In the genomic region with DNA sequence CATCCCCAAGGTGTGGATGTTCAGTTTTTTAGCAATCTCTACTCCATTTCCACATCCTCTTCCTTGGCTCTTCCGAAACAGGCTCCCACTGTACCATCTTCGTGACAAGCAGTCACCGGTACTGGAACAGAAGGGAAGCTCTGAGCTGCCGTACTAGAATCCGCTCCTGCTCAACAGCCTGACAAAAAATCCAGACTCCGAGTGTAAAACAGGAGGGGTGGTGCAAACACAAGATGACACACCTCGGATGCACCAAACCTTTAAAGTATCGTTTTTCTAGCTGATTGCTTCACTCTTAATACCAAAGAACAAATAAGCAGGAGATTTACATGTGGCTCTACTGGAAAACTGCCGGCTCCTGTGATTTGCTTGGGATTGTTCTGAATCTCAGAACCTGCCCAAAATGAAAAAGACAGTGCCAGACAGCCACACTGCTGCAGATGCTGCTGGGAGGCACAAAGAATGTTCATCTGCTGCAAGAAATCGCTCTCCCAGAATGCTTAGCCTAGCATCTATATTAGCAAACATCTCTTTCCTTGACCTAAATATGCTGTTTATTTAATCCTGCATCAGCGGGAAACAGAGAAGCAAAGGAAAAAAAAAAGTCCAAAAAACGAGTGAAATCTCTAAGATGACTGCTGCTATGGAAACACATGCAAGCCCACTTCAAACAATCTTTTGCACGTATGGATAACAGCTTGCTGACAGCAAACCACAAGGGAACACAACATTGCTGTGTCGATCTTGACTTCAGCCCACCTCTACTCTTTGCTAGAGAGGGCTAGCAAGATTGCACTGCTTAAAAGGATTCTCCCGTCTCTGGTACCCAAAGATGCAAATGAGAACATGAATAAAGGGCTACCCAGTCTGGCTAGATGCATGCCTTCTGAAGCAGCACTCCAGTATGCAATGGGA, we compare ENCODE assay signal across 15 cellular contexts. TPM values are rescaled to one million over a fixed set of nuclear protein-coding genes. Genes with fewer than 3 reads are reported as not detected.
DNase-seq lines count a peak whose midpoint lies in the region; ATAC-seq, FAIRE-seq and TF ChIP-seq lines count a peak whose summit lies in the region.
"Had no signal": no experiment of that assay in that cellular context is flagged by ENCODE, and none has a peak within 500 bp of the region (broad histone marks: within the 10 kb centered on the region; RNA-seq: fewer than 3 reads in every experiment).

No MANE protein-coding gene starts in this region.

- H3K9me3 ChIP-seq in colonic mucosa = no peaks in the 10 kb centered on the region
- H3K9me3 ChIP-seq: tibial artery had no signal

- no peak for ATAC-seq in activated T-helper 17 cell treated with anti-CD3 and anti-CD28 coated beads, Interleukin-2, amount 50 U/mL, for 72 hours (replicated peaks)
- no peak for ATAC-seq in GM18858 (IDR thresholded peaks at IDR 0.05; ENCODE audit: unreplicated experiment)

- intact Hi-C loops in colonic mucosa (cut with DNase I) = no loop called here

- no peaks in the 10 kb centered on the region for H3K9me3 Mint-ChIP-seq in activated T-helper 17 cell treated with anti-CD3 and anti-CD28 coated beads, Interleukin-2, amount 50 U/mL, for 72 hours
- H3K9me3 Mint-ChIP-seq in glutamatergic neuron (ENCODE audit: unreplicated experiment) = no peaks in the 10 kb centered on the region
- H3K9me3 Mint-ChIP-seq: activated naive CD4-positive, alpha-beta T cell treated with anti-CD3 and anti-CD28 coated beads, Interleukin-2, amount 10 ng/mL, durations not matched to agents 7 days and 5 days had no signal

- no peak overlapping the region for H3K27ac ChIP-seq in colonic mucosa
- H3K27ac ChIP-seq: 22Rv1, tibial artery had no signal

- H3K4me1 ChIP-seq in colonic mucosa = no peaks in the 10 kb centered on the region

- no peaks in the 10 kb centered on the region for H3K27me3 ChIP-seq in colonic mucosa
- H3K27me3 ChIP-seq: tibial artery had no signal

- DNase-seq in NCI-H146 (lab: John Stamatoyannopoulos, UW) (peak; percentile 26), NCI-H146 treated with DMSO at 0.1 percent for 48 hours (lab: John Stamatoyannopoulos, UW; ENCODE audit: unreplicated experiment) (no peak), glutamatergic neuron (no peak), superior temporal gyrus (ENCODE audit: extremely low spot score) (peak; percentile 68), GM12892 (ENCODE audit: insufficient read length) (no peak), colonic mucosa (no peak)
- DNase-seq: activated naive CD4-positive, alpha-beta T cell treated with anti-CD3 and anti-CD28 coated beads, Interleukin-2, amount 10 ng/mL, durations not matched to agents 7 days and 5 days; H9; hippocampal formation; NCI-H446 treated with DMSO at 0.1 percent for 48 hours; SW 1271; tibial artery had no signal

- H3K4me3 Mint-ChIP-seq in activated T-helper 17 cell treated with anti-CD3 and anti-CD28 coated beads, Interleukin-2, amount 50 U/mL, for 72 hours = peak overlapping the region; percentile 16
- H3K4me3 Mint-ChIP-seq in glutamatergic neuron (ENCODE audit: unreplicated experiment) = peak overlapping the region; percentile 58
- H3K4me3 Mint-ChIP-seq: activated naive CD4-positive, alpha-beta T cell treated with anti-CD3 and anti-CD28 coated beads, Interleukin-2, amount 10 ng/mL, durations not matched to agents 7 days and 5 days; H9 had no signal

- no peaks in the 10 kb centered on the region for H3K36me3 ChIP-seq in colonic mucosa
- H3K36me3 ChIP-seq: tibial artery had no signal

- no peak for TF ChIP-seq POLR2A in GM12892 (IDR thresholded peaks at IDR 0.05; ENCODE audit: low read depth, low read length)

- H3K4me3 ChIP-seq in colonic mucosa = no peak overlapping the region
- H3K4me3 ChIP-seq: tibial artery had no signal

- no peaks in the 10 kb centered on the region for H3K36me3 Mint-ChIP-seq in activated T-helper 17 cell treated with anti-CD3 and anti-CD28 coated beads, Interleukin-2, amount 50 U/mL, for 72 hours (ENCODE audit: low read depth)
- no peaks in the 10 kb centered on the region for H3K36me3 Mint-ChIP-seq in glutamatergic neuron (ENCODE audit: unreplicated experiment)

- peaks cover 49% of the 10 kb centered on the region for H3K4me1 Mint-ChIP-seq in activated T-helper 17 cell treated with anti-CD3 and anti-CD28 coated beads, Interleukin-2, amount 50 U/mL, for 72 hours
- peaks cover 21% of the 10 kb centered on the region for H3K4me1 Mint-ChIP-seq in glutamatergic neuron (ENCODE audit: low read depth, unreplicated experiment)

- H3K27me3 Mint-ChIP-seq in activated T-helper 17 cell treated with anti-CD3 and anti-CD28 coated beads, Interleukin-2, amount 50 U/mL, for 72 hours = no peaks in the 10 kb centered on the region
- no peaks in the 10 kb centered on the region for H3K27me3 Mint-ChIP-seq in glutamatergic neuron (ENCODE audit: unreplicated experiment)
- H3K27me3 Mint-ChIP-seq: activated naive CD4-positive, alpha-beta T cell treated with anti-CD3 and anti-CD28 coated beads, Interleukin-2, amount 10 ng/mL, durations not matched to agents 7 days and 5 days had no signal

- H3K27ac Mint-ChIP-seq in activated T-helper 17 cell treated with anti-CD3 and anti-CD28 coated beads, Interleukin-2, amount 50 U/mL, for 72 hours = no peak overlapping the region
- H3K27ac Mint-ChIP-seq in glutamatergic neuron (ENCODE audit: unreplicated experiment) = peak overlapping the region; percentile 57
- H3K27ac Mint-ChIP-seq: activated naive CD4-positive, alpha-beta T cell treated with anti-CD3 and anti-CD28 coated beads, Interleukin-2, amount 10 ng/mL, durations not matched to agents 7 days and 5 days; H9 had no signal

- H3K9ac ChIP-seq in colonic mucosa (ENCODE audit: low read depth in 2 of 2, low read length in 2 of 2) = no peak overlapping the region

- TF ChIP-seq CTCF in glutamatergic neuron (IDR thresholded peaks at IDR 0.05; ENCODE audit: partially characterized antibody, unreplicated experiment) (no peak), colonic mucosa (IDR thresholded peaks at IDR 0.05) (no peak)

- no peak for FAIRE-seq in GM12892 (lab: Jason Lieb, UNC)

RNA-seq across cellular contexts. Expression of gene DOCK9, which starts 38.0 kb away (rescaled TPM):
- total RNA-seq in activated T-helper 17 cell treated with anti-CD3 and anti-CD28 coated beads, Interleukin-2, amount 50 U/mL, for 72 hours = 10 to 100 TPM; 50.2 to 70.4 TPM
- total RNA-seq in glutamatergic neuron (ENCODE audit: unreplicated experiment) (4.5 TPM), colonic mucosa (10 to 100 TPM; 42.3 to 52.4 TPM)
- 5.6 TPM for polyA plus RNA-seq in GM12892 (2012; ENCODE audit: missing spikeins)

Comparison
In these comparisons a context has a peak if more than half of its experiments do, and no peak if none do; other contexts are left out.
1. DNase-seq: peak in NCI-H146 (single experiment) and superior temporal gyrus (single experiment); none in NCI-H146 treated with DMSO at 0.1 percent for 48 hours (single experiment), glutamatergic neuron (single experiment), GM12892 (single experiment) and colonic mucosa (single experiment).